Comparison of ENCODE assay signal across 22 cellular contexts in genomic region chr11:6563667-6564066, GRCh38.
"Had no signal": no experiment of that assay in that cellular context is flagged by ENCODE, and none has a peak within 500 bp of the region (broad histone marks: within the 10 kb centered on the region; RNA-seq: fewer than 3 reads in every experiment).

No MANE protein-coding gene starts in this region.

- H3K27me3 ChIP-seq: MG63, SJSA1 had no signal

- DNase-seq: Karpas-422, KG1, MG63, NCI-H1092, NCI-H1105 treated with DMSO at 0.1 percent for 48 hours, NCI-H1436, NCI-H187, NCI-H2029, NCI-H2081 treated with DMSO at 0.1 percent for 48 hours, NCI-H2171, NCI-H226, NCI-H446, NCI-H510A, NCI-H524 treated with DMSO at 0.1 percent for 48 hours, NCI-H69, NCI-H774, Right ventricle myocardium superior, RPMI8226, SIG-M5 had no signal

- H3K27ac ChIP-seq: SJSA1, SK-N-MC had no signal

- H3K4me1 ChIP-seq: SJSA1 had no signal

- H3K9me3 ChIP-seq: MG63, SJSA1 had no signal

- FAIRE-seq: RCC 7860 had no signal

- H3K4me3 ChIP-seq: MG63, SJSA1, SK-N-MC had no signal

- H3K36me3 ChIP-seq: MG63, SJSA1 had no signal
